In the genomic region with DNA sequence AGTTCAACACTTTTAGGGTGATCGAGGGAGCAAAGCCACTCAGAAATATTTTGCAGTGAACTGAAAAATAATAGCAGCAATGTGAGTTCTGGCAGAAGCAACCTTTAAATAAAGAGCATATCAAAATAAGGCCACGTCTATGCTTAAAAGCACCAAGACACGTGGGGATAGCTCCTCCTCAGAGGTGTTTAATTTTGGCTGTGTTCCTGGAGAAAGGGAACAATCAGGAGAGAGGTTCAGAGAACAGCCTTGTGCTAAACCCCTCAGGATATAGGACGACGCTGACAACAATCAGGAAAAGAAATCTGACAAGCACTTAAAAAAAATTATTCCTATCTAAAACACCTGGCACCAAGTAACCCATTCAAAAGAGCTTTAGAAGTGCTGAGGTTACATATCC, we compare ENCODE assay signal across 19 cellular contexts.
"Had no signal": no experiment of that assay in that cellular context is flagged by ENCODE, and none has a peak within 500 bp of the region (broad histone marks: within the 10 kb centered on the region; RNA-seq: fewer than 3 reads in every experiment).

No MANE protein-coding gene starts in this region.

- H3K27ac Mint-ChIP-seq: memory B cell; natural killer cell treated with Interleukin-12 subunit alpha and Interleukin-12 subunit beta and Interleukin-15 and Interleukin-18, amount 100 ng/mL, for 72 hours; stimulated activated effector memory CD8-positive, alpha-beta T cell treated with anti-CD3 and anti-CD28 coated beads, Interleukin-12 subunit alpha, Interleukin-12 subunit beta, amount 100 ng/mL, for 72 hours; type B pancreatic cell had no signal

- H3K27me3 Mint-ChIP-seq: memory B cell had no signal

- H3K36me3 Mint-ChIP-seq: memory B cell; natural killer cell treated with Interleukin-12 subunit alpha and Interleukin-12 subunit beta and Interleukin-15 and Interleukin-18, amount 100 ng/mL, for 72 hours; stimulated activated effector memory CD8-positive, alpha-beta T cell treated with anti-CD3 and anti-CD28 coated beads, Interleukin-12 subunit alpha, Interleukin-12 subunit beta, amount 100 ng/mL, for 72 hours; type B pancreatic cell had no signal

- H3K9me3 Mint-ChIP-seq: memory B cell; natural killer cell treated with Interleukin-12 subunit alpha and Interleukin-12 subunit beta and Interleukin-15 and Interleukin-18, amount 100 ng/mL, for 72 hours; type B pancreatic cell had no signal

- ATAC-seq: esophagus mucosa; foreskin keratinocyte; gastroesophageal sphincter; heart left ventricle; left lobe of liver; natural killer cell treated with Interleukin-12 subunit alpha and Interleukin-12 subunit beta and Interleukin-15 and Interleukin-18, amount 100 ng/mL, for 72 hours; right cardiac atrium; stimulated activated effector memory CD8-positive, alpha-beta T cell treated with anti-CD3 and anti-CD28 coated beads, Interleukin-12 subunit alpha, Interleukin-12 subunit beta, amount 100 ng/mL, for 72 hours had no signal

- H3K4me1 Mint-ChIP-seq: memory B cell; stimulated activated effector memory CD8-positive, alpha-beta T cell treated with anti-CD3 and anti-CD28 coated beads, Interleukin-12 subunit alpha, Interleukin-12 subunit beta, amount 100 ng/mL, for 72 hours had no signal

- DNase-seq: dorsolateral prefrontal cortex; effector CD4-positive, alpha-beta T cell; foreskin keratinocyte; heart left ventricle; kidney; right cardiac atrium; sigmoid colon; stimulated activated CD4-positive, alpha-beta T cell treated with anti-CD3 and anti-CD28 coated beads, Interleukin-2, amount 100 ng/mL, for 24 hours; stimulated activated CD4-positive, alpha-beta T cell treated with anti-CD3 and anti-CD28 coated beads, Interleukin-4, amount 100 ng/mL, for 24 hours; stimulated activated naive CD4-positive, alpha-beta T cell treated with Interleukin-2 at 50 U/mL for 16 hours; stomach; thyroid gland had no signal

- H3K4me3 Mint-ChIP-seq: memory B cell; natural killer cell treated with Interleukin-12 subunit alpha and Interleukin-12 subunit beta and Interleukin-15 and Interleukin-18, amount 100 ng/mL, for 72 hours; stimulated activated effector memory CD8-positive, alpha-beta T cell treated with anti-CD3 and anti-CD28 coated beads, Interleukin-12 subunit alpha, Interleukin-12 subunit beta, amount 100 ng/mL, for 72 hours; type B pancreatic cell had no signal
